Comparison of ENCODE assay signal across 8 cellular contexts in the genomic region with DNA sequence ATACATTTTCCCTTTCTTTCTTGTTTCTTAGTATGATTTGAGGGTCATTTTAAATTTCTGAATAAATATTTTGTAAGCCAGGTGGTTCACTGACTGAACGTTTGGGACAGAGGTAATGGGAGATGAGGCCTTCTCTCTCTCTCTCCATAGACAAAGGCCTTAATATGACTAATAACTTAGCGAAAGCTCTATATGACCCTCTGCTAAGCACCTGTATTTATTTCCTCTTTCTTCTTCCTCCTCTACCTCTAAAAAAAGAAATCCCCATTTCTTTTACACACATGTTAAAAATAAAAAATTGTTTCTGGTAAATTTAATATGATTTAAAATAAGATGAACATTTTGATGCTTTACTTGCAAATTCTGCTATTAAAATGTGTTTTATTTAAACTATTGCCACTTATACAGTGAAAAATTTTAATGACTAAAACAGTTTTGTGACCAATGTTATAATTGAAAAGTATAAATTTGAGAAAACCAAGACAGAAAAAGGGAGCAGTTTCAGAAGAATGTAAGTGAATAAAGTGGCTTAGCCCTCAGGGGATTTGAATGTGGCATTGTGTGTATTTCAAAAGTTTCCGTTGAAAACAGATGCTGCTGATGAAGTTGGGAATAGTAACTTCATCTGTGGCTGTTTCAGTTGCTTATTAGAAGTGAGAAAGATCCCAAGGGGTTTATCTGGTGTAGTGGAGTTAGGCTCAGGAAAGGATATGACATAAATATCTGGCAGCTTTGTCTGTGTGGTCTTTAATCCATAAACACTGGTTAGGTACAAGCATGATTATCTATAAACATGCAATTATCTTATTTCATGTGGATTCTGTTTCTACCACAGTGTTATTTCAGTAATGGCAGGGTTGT.
DNase-seq lines count a peak whose midpoint lies in the region; ATAC-seq, FAIRE-seq and TF ChIP-seq lines count a peak whose summit lies in the region.

No MANE protein-coding gene starts in this region.

- no peak for TF ChIP-seq POLR2A in erythroblast (IDR thresholded peaks at IDR 0.05; ENCODE audit: low read length)

- no peak for FAIRE-seq in HTR-8/SVneo (lab: Jason Lieb, UNC)

- H3K4me1 Mint-ChIP-seq in progenitor cell of endocrine pancreas (ENCODE audit: low read depth) = no peaks in the 10 kb centered on the region

- TF ChIP-seq CTCF in GM20000 (IDR thresholded peaks at IDR 0.05; ENCODE audit: extremely low read depth, missing control alignments) = no peak
- TF ChIP-seq CTCF in progenitor cell of endocrine pancreas (IDR thresholded peaks at IDR 0.05; ENCODE audit: unreplicated experiment) = no peak

- peak; percentile 35 for ATAC-seq in HG03558 (IDR thresholded peaks at IDR 0.05; ENCODE audit: extremely low read depth, unreplicated experiment)

- peak; percentile 23 for DNase-seq in ELR (ENCODE audit: low read depth)
- peak; percentile 24 for DNase-seq in GM20000 (ENCODE audit: low spot score)
- DNase-seq in erythroblast (lab: John Stamatoyannopoulos, UW) = peak; percentile 14 to 21
- DNase-seq in HTR-8/SVneo (ENCODE audit: insufficient read length, low spot score) = no peak
- DNase-seq in progenitor cell of endocrine pancreas (ENCODE audit: low spot score, unreplicated experiment) = no peak
- no peak for DNase-seq in inferior parietal cortex (ENCODE audit: extremely low spot score)
- DNase-seq in NOMO-1 (lab: John Stamatoyannopoulos, UW; ENCODE audit: unreplicated experiment in 2 of 2) = no peak

- no peaks in the 10 kb centered on the region for H3K27me3 Mint-ChIP-seq in progenitor cell of endocrine pancreas

- H3K27ac Mint-ChIP-seq in progenitor cell of endocrine pancreas = no peak overlapping the region

- no peak overlapping the region for H3K4me3 Mint-ChIP-seq in progenitor cell of endocrine pancreas (ENCODE audit: low read depth)

- no peaks in the 10 kb centered on the region for H3K9me3 Mint-ChIP-seq in progenitor cell of endocrine pancreas (ENCODE audit: low read depth)

- H3K36me3 Mint-ChIP-seq in progenitor cell of endocrine pancreas (ENCODE audit: insufficient read depth) = no peaks in the 10 kb centered on the region

Comparison
In these comparisons a context has a peak if more than half of its experiments do, and no peak if none do; other contexts are left out.
1. DNase-seq: peak in ELR (single experiment), GM20000 (single experiment) and erythroblast (2 of 2); none in HTR-8/SVneo (single experiment), progenitor cell of endocrine pancreas (single experiment), inferior parietal cortex (single experiment) and NOMO-1 (0 of 2).